Comparison of ENCODE assay signal across 11 cellular contexts in genomic region chr5:139446956-139447779, GRCh38. TPM values are rescaled to one million over a fixed set of nuclear protein-coding genes. Genes with fewer than 3 reads are reported as not detected.
DNase-seq lines count a peak whose midpoint lies in the region; ATAC-seq and TF ChIP-seq lines count a peak whose summit lies in the region.
"Had no signal": no experiment of that assay in that cellular context is flagged by ENCODE, and none has a peak within 500 bp of the region (broad histone marks: within the 10 kb centered on the region; RNA-seq: fewer than 3 reads in every experiment).

No MANE protein-coding gene starts in this region.

- H3K27ac Mint-ChIP-seq in CD4-positive, alpha-beta T cell: peak overlapping the region; percentile 27

- no peaks in the 10 kb centered on the region for H3K9me3 Mint-ChIP-seq in CD4-positive, alpha-beta T cell

- in situ Hi-C loops in astrocyte of the spinal cord (cut with HindIII; ENCODE audit: low sequenced_read_pairs): no loop called here

- DNase-seq in CD4-positive, alpha-beta T cell: no peak
- DNase-seq in astrocyte of the spinal cord (ENCODE audit: low read depth, low spot score) (peak; percentile 17), BE2C (no peak), posterior cingulate gyrus (no peak), tibial nerve (ENCODE audit: low spot score in 2 of 2) (no peak), islet precursor cell (no peak)
- DNase-seq: DMS53, heart left ventricle, NCI-H187 had no signal

- POLR2A ChIA-PET in CD4-positive, alpha-beta T cell (lab: Charles Lee): interaction anchor here (0.9 to 1.0 kb wide), 2 partner anchors 11 to 13 kb away, joined by 3 read pairs; no protein-coding TSS in a partner anchor

- peaks cover 53% of the 10 kb centered on the region for H3K4me1 Mint-ChIP-seq in CD4-positive, alpha-beta T cell (ENCODE audit: low read depth)

- H3K36me3 Mint-ChIP-seq in CD4-positive, alpha-beta T cell (ENCODE audit: low read depth): no peaks in the 10 kb centered on the region

- H3K4me3 ChIP-seq in astrocyte of the spinal cord (ENCODE audit: low read depth, low read length): no peak overlapping the region
- no peak overlapping the region for H3K4me3 ChIP-seq in BE2C (ENCODE audit: low read depth, low read length)
- no peak overlapping the region for H3K4me3 ChIP-seq in tibial nerve
- H3K4me3 ChIP-seq: heart left ventricle had no signal

- no peaks in the 10 kb centered on the region for H3K27me3 ChIP-seq in CD4-positive, alpha-beta T cell (ENCODE audit: control insufficient read depth, insufficient read depth, low read length)
- H3K27me3 ChIP-seq in BE2C (no peaks in the 10 kb centered on the region), tibial nerve (no peaks in the 10 kb centered on the region)
- H3K27me3 ChIP-seq: heart left ventricle had no signal

- TF ChIP-seq EP300 in tibial nerve (IDR thresholded peaks at IDR 0.05): no peak

- 82 to 83% methylated on average over 5 of the region's 5 CpGs for WGBS in tibial nerve, 2 donors

- H3K4me1 ChIP-seq in BE2C (no peaks in the 10 kb centered on the region), tibial nerve (no peaks in the 10 kb centered on the region)

- intact Hi-C loops in CD4-positive, alpha-beta T cell (cut with DNase I, micrococcal nuclease): no loop called here
- intact Hi-C loops in posterior cingulate gyrus (cut with DNase I): no loop called here

- no peaks in the 10 kb centered on the region for H3K9me3 ChIP-seq in CD4-positive, alpha-beta T cell (ENCODE audit: control insufficient read depth, low read length)
- H3K9me3 ChIP-seq in BE2C (peaks cover 4% of the 10 kb centered on the region; the same call in 1 of the 2 replicates), tibial nerve (no peaks in the 10 kb centered on the region)
- H3K9me3 ChIP-seq: heart left ventricle had no signal

- CTCF ChIA-PET in CD4-positive, alpha-beta T cell (lab: Charles Lee): interaction anchor here (1.0 kb wide), 1 partner anchor 8 kb away, joined by 3 read pairs; the partner anchor contains the start of gene DNAJC18

- no peak for TF ChIP-seq POLR2A in tibial nerve (IDR thresholded peaks at IDR 0.05)

- H3K36me3 ChIP-seq in BE2C (no peaks in the 10 kb centered on the region), tibial nerve (no peaks in the 10 kb centered on the region)

- no peaks in the 10 kb centered on the region for H3K27me3 Mint-ChIP-seq in CD4-positive, alpha-beta T cell

- H3K27ac ChIP-seq in CD4-positive, alpha-beta T cell (ENCODE audit: low read depth, low read length): no peak overlapping the region
- no peak overlapping the region for H3K27ac ChIP-seq in tibial nerve
- H3K27ac ChIP-seq: heart left ventricle had no signal

- H3K4me3 Mint-ChIP-seq in CD4-positive, alpha-beta T cell: no peak overlapping the region

- ATAC-seq in CD4-positive, alpha-beta T cell (ENCODE audit: poor library complexity): no peak
- ATAC-seq in GM18870 (IDR thresholded peaks at IDR 0.05; ENCODE audit: unreplicated experiment) (peak; percentile 78), HG03045 (IDR thresholded peaks at IDR 0.05; ENCODE audit: unreplicated experiment) (peak; percentile 67)
- ATAC-seq: heart left ventricle had no signal

- no peak for TF ChIP-seq CTCF in CD4-positive, alpha-beta T cell (IDR thresholded peaks at IDR 0.05)
- TF ChIP-seq CTCF in astrocyte of the spinal cord (IDR thresholded peaks at IDR 0.05; ENCODE audit: low read depth, low read length) (no peak), BE2C (IDR thresholded peaks at IDR 0.05; ENCODE audit: low read depth, low read length) (no peak), tibial nerve (IDR thresholded peaks at IDR 0.05) (no peak)

RNA-seq across cellular contexts. Expression of gene DNAJC18, which starts 7.8 kb away (rescaled TPM):
- total RNA-seq in CD4-positive, alpha-beta T cell: 1 to 10 TPM; 7.5 to 8.7 TPM
- 8.8 TPM for polyA plus RNA-seq in BE2C (2012; ENCODE audit: insufficient read depth, insufficient read length, low read depth)
- total RNA-seq in tibial nerve: 10 to 100 TPM in 3 of 4 donors, 1 to 10 TPM in 1; 9.2 to 11.4 (median 10.7) TPM

RNA-seq across cellular contexts. Expression of gene ECSCR, which starts 15.4 kb away (rescaled TPM):
- total RNA-seq in CD4-positive, alpha-beta T cell: not detected
- 1.0 TPM for polyA plus RNA-seq in BE2C (2012; ENCODE audit: insufficient read depth, insufficient read length, low read depth)
- 10 to 100 TPM; 12.8 to 41.0 (median 25.9) TPM for total RNA-seq in tibial nerve

RNA-seq across cellular contexts. Expression of gene SMIM33, which starts 23.6 kb away (rescaled TPM):
- under 1 TPM in 1 of 2 experiments, not detected in 1; 0.08 TPM for total RNA-seq in CD4-positive, alpha-beta T cell
- not detected for polyA plus RNA-seq in BE2C (2012; ENCODE audit: insufficient read depth, insufficient read length, low read depth)
- not detected for total RNA-seq in tibial nerve
- polyA plus RNA-seq: heart left ventricle had no signal

RNA-seq across cellular contexts. Expression of gene STING1, which starts 35.4 kb away (rescaled TPM):
- 100 to 1,000 TPM; 155 to 168 TPM for total RNA-seq in CD4-positive, alpha-beta T cell
- 6.6 TPM for polyA plus RNA-seq in BE2C (2012; ENCODE audit: insufficient read depth, insufficient read length, low read depth)
- 100 to 1,000 TPM in 1 of 4 donors, 10 to 100 TPM in 3; 48.1 to 102 (median 73.1) TPM for total RNA-seq in tibial nerve

RNA-seq across cellular contexts. Expression of gene SPATA24, which starts 43.3 kb away (rescaled TPM):
- total RNA-seq in CD4-positive, alpha-beta T cell: 1 to 10 TPM; 3.0 to 3.9 TPM
- polyA plus RNA-seq in BE2C (2012; ENCODE audit: insufficient read depth, insufficient read length, low read depth): 4.8 TPM
- 1 to 10 TPM in 2 of 4 donors, not detected in 2; 1.9 to 7.2 TPM for total RNA-seq in tibial nerve

Comparison
In these comparisons a context has a peak if more than half of its experiments do, and no peak if none do; other contexts are left out.
1. RNA of gene ECSCR, which starts 15.4 kb away (total RNA-seq): 12.8 to 41.0 TPM in tibial nerve; not detected in CD4-positive, alpha-beta T cell; every median in the first group is over 10 times any median in the second.